ENCODE assay signal across 22 cellular contexts in genomic region chr16:51938861-51939260, GRCh38.
"Had no signal": no experiment of that assay in that cellular context is flagged by ENCODE, and none has a peak within 500 bp of the region (broad histone marks: within the 10 kb centered on the region; RNA-seq: fewer than 3 reads in every experiment).

No MANE protein-coding gene starts in this region.

- H3K36me3 ChIP-seq: ascending aorta, colonic mucosa, upper lobe of right lung, WERI-Rb-1 had no signal

- H3K9me3 ChIP-seq: ascending aorta, colonic mucosa, upper lobe of right lung had no signal

- H3K4me1 ChIP-seq: ascending aorta, colonic mucosa, upper lobe of right lung had no signal

- H3K36me3 Mint-ChIP-seq: memory B cell; natural killer cell treated with Interleukin-12 subunit alpha and Interleukin-12 subunit beta and Interleukin-15 and Interleukin-18, amount 100 ng/mL, for 72 hours; T-cell had no signal

- H3K9me3 Mint-ChIP-seq: activated CD8-positive, alpha-beta T cell treated with anti-CD3 and anti-CD28 coated beads for 36 hours had no signal

- H3K27ac ChIP-seq: ascending aorta, colonic mucosa, dorsolateral prefrontal cortex, upper lobe of right lung had no signal

- H3K27ac Mint-ChIP-seq: activated CD4-positive, alpha-beta T cell treated with anti-CD3 and anti-CD28 coated beads, Interleukin-2, amount 10 ng/mL, durations not matched to agents 7 days and 5 days; activated CD8-positive, alpha-beta T cell treated with anti-CD3 and anti-CD28 coated beads for 36 hours; activated naive CD4-positive, alpha-beta T cell treated with anti-CD3 and anti-CD28 coated beads, Interleukin-2, amount 50 U/mL, for 72 hours; activated T-helper 17 cell treated with anti-CD3 and anti-CD28 coated beads, Interleukin-2, amount 50 U/mL, for 72 hours; memory B cell; natural killer cell treated with Interleukin-12 subunit alpha and Interleukin-12 subunit beta and Interleukin-15 and Interleukin-18, amount 100 ng/mL, for 72 hours; T-cell; T-helper 2 cell treated with Interferon-gamma antibody and Interleukin-4, amounts not matched to agents 5 μg/mL and 100 μg/mL, for 36 hours had no signal

- H3K4me3 Mint-ChIP-seq: activated CD4-positive, alpha-beta T cell treated with anti-CD3 and anti-CD28 coated beads, Interleukin-2, amount 10 ng/mL, durations not matched to agents 7 days and 5 days; activated CD8-positive, alpha-beta T cell treated with anti-CD3 and anti-CD28 coated beads for 36 hours; activated T-helper 17 cell treated with anti-CD3 and anti-CD28 coated beads, Interleukin-2, amount 50 U/mL, for 72 hours; memory B cell; natural killer cell treated with Interleukin-12 subunit alpha and Interleukin-12 subunit beta and Interleukin-15 and Interleukin-18, amount 100 ng/mL, for 72 hours; T-cell; T-helper 2 cell treated with Interferon-gamma antibody and Interleukin-4, amounts not matched to agents 5 μg/mL and 100 μg/mL, for 36 hours had no signal

- DNase-seq: activated CD4-positive, alpha-beta T cell treated with anti-CD3 and anti-CD28 coated beads, Interleukin-2, amount 10 ng/mL, durations not matched to agents 7 days and 5 days; activated CD4-positive, CD25-positive, alpha-beta regulatory T cell treated with anti-CD3 and anti-CD28 coated beads, Interleukin-2, amount 50 U/mL, for 72 hours; activated CD8-positive, alpha-beta T cell treated with anti-CD3 and anti-CD28 coated beads for 36 hours; activated T-cell treated with anti-CD3 and anti-CD28 coated beads, Interleukin-2, amount 50 U/mL, for 1 hour; colonic mucosa; dorsolateral prefrontal cortex; foreskin melanocyte; hippocampal formation; left ventricle myocardium superior; occipital lobe; stimulated activated CD4-positive, alpha-beta T cell treated with anti-CD3 and anti-CD28 coated beads, Interleukin-12 subunit alpha, Interleukin-12 subunit beta, amount 100 ng/mL, for 4 hours; stimulated activated CD4-positive, alpha-beta T cell treated with anti-CD3 and anti-CD28 coated beads, Interleukin-4, amount 100 ng/mL, for 4 hours; stimulated activated naive CD8-positive, alpha-beta T cell treated with anti-CD3 and anti-CD28 coated beads, Interleukin-15, Interleukin-2, amounts not matched to agents 100 U/mL and 50 U/mL, for 24 hours; T-cell; upper lobe of right lung had no signal

- H3K27me3 ChIP-seq: ascending aorta, colonic mucosa, upper lobe of right lung had no signal

- H3K4me1 Mint-ChIP-seq: activated CD4-positive, alpha-beta T cell treated with anti-CD3 and anti-CD28 coated beads, Interleukin-2, amount 10 ng/mL, durations not matched to agents 7 days and 5 days; activated T-helper 17 cell treated with anti-CD3 and anti-CD28 coated beads, Interleukin-2, amount 50 U/mL, for 72 hours; memory B cell; T-cell had no signal

- ATAC-seq: activated CD8-positive, alpha-beta T cell treated with anti-CD3 and anti-CD28 coated beads for 36 hours; activated naive CD4-positive, alpha-beta T cell treated with anti-CD3 and anti-CD28 coated beads, Interleukin-2, amount 50 U/mL, for 72 hours; activated T-helper 17 cell treated with anti-CD3 and anti-CD28 coated beads, Interleukin-2, amount 50 U/mL, for 72 hours; left ventricle myocardium superior; natural killer cell treated with Interleukin-12 subunit alpha and Interleukin-12 subunit beta and Interleukin-15 and Interleukin-18, amount 100 ng/mL, for 72 hours; stimulated activated naive CD8-positive, alpha-beta T cell treated with anti-CD3 and anti-CD28 coated beads, Interleukin-15, Interleukin-2, amounts not matched to agents 100 U/mL and 50 U/mL, for 24 hours; T-cell; upper lobe of right lung had no signal

- H3K27me3 Mint-ChIP-seq: activated CD4-positive, alpha-beta T cell treated with anti-CD3 and anti-CD28 coated beads, Interleukin-2, amount 10 ng/mL, durations not matched to agents 7 days and 5 days; activated CD8-positive, alpha-beta T cell treated with anti-CD3 and anti-CD28 coated beads for 36 hours; activated T-helper 17 cell treated with anti-CD3 and anti-CD28 coated beads, Interleukin-2, amount 50 U/mL, for 72 hours; natural killer cell treated with Interleukin-12 subunit alpha and Interleukin-12 subunit beta and Interleukin-15 and Interleukin-18, amount 100 ng/mL, for 72 hours; T-cell had no signal

- H3K4me3 ChIP-seq: ascending aorta, colonic mucosa, dorsolateral prefrontal cortex, upper lobe of right lung had no signal
